31 cellular contexts compared by ENCODE assay signal in genomic region chr12:107339932-107340331, GRCh38.
"Had no signal": no experiment of that assay in that cellular context is flagged by ENCODE, and none has a peak within 500 bp of the region (broad histone marks: within the 10 kb centered on the region; RNA-seq: fewer than 3 reads in every experiment).

No MANE protein-coding gene starts in this region.

- DNase-seq: natural killer cell; occipital lobe; ovary; posterior cingulate gyrus; psoas muscle; right cardiac atrium; spleen; stimulated activated CD4-positive, alpha-beta T cell treated with anti-CD3 and anti-CD28 coated beads, Interleukin-12 subunit alpha, Interleukin-12 subunit beta, amount 100 ng/mL, for 4 hours; stimulated activated CD4-positive, alpha-beta T cell treated with anti-CD3 and anti-CD28 coated beads, Interleukin-1b, Interleukin-23, amount 100 ng/mL, for 48 hours; stimulated activated CD4-positive, alpha-beta T cell treated with anti-CD3 and anti-CD28 coated beads, Interleukin-4, amount 100 ng/mL, for 1 hour; stimulated activated CD4-positive, alpha-beta T cell treated with anti-CD3 and anti-CD28 coated beads, Interleukin-4, amount 100 ng/mL, for 4 hours; stimulated activated CD8-positive, alpha-beta memory T cell treated with anti-CD3 and anti-CD28 coated beads, Interleukin-4, amount 100 ng/mL, for 48 hours; stimulated activated naive CD4-positive, alpha-beta T cell; stimulated activated naive CD8-positive, alpha-beta T cell treated with anti-CD3 and anti-CD28 coated beads, Interleukin-15, amount 100 ng/mL, for 72 hours; stimulated activated naive CD8-positive, alpha-beta T cell treated with anti-CD3 and anti-CD28 coated beads, Interleukin-15, Interleukin-2, amounts not matched to agents 100 U/mL and 50 U/mL, for 24 hours; substantia nigra; testis; tibial artery; transverse colon; upper lobe of right lung; uterus had no signal

- H3K9me3 Mint-ChIP-seq: natural killer cell; neural progenitor cell; stimulated activated memory B cell treated with anti-CD40 and anti-IgM and Interleukin-4, amounts not matched to agents 10 μg/mL and 1 μg/mL and 100 μg/mL, for 72 hours had no signal

- H3K9ac ChIP-seq: neural progenitor cell, parathyroid adenoma had no signal

- H3K4me1 Mint-ChIP-seq: nephron; stimulated activated memory B cell treated with anti-CD40 and anti-IgM and Interleukin-4, amounts not matched to agents 10 μg/mL and 1 μg/mL and 100 μg/mL, for 72 hours had no signal

- ATAC-seq: natural killer cell; psoas muscle; right cardiac atrium; sciatic nerve; stimulated activated memory B cell treated with anti-CD40 and anti-IgM and Interleukin-4, amounts not matched to agents 10 μg/mL and 1 μg/mL and 100 μg/mL, for 72 hours; stimulated activated naive CD8-positive, alpha-beta T cell treated with anti-CD3 and anti-CD28 coated beads, Interleukin-15, amount 100 ng/mL, for 72 hours; stimulated activated naive CD8-positive, alpha-beta T cell treated with anti-CD3 and anti-CD28 coated beads, Interleukin-15, Interleukin-2, amounts not matched to agents 100 U/mL and 50 U/mL, for 24 hours; upper lobe of right lung had no signal

- H3K9me3 ChIP-seq: ovary, psoas muscle, spleen, suprapubic skin, testis, tibial artery, transverse colon, upper lobe of right lung, uterus had no signal

- H2AFZ ChIP-seq: neural progenitor cell, parathyroid adenoma had no signal

- H3K4me1 ChIP-seq: neural progenitor cell, psoas muscle, spleen, suprapubic skin, testis, tibial artery, transverse colon, upper lobe of right lung, uterus had no signal

- H3K27me3 ChIP-seq: neural progenitor cell, ovary, suprapubic skin, testis, transverse colon, upper lobe of right lung, uterus had no signal

- H3K27ac Mint-ChIP-seq: natural killer cell; nephron; neural progenitor cell; progenitor cell of endocrine pancreas; stimulated activated memory B cell treated with anti-CD40 and anti-IgM and Interleukin-4, amounts not matched to agents 10 μg/mL and 1 μg/mL and 100 μg/mL, for 72 hours; stimulated activated naive CD8-positive, alpha-beta T cell treated with anti-CD3 and anti-CD28 coated beads, Interleukin-15, amount 100 ng/mL, for 72 hours; type B pancreatic cell had no signal

- H3K4me3 ChIP-seq: neural progenitor cell, ovary, psoas muscle, skin epidermis, smooth muscle cell, spleen, suprapubic skin, testis, tibial artery, transverse colon, upper lobe of right lung, uterus had no signal

- H3K4me3 Mint-ChIP-seq: natural killer cell; nephron; neural progenitor cell; stimulated activated memory B cell treated with anti-CD40 and anti-IgM and Interleukin-4, amounts not matched to agents 10 μg/mL and 1 μg/mL and 100 μg/mL, for 72 hours; stimulated activated naive CD8-positive, alpha-beta T cell treated with anti-CD3 and anti-CD28 coated beads, Interleukin-15, amount 100 ng/mL, for 72 hours; type B pancreatic cell had no signal

- H3K27me3 Mint-ChIP-seq: stimulated activated naive CD8-positive, alpha-beta T cell treated with anti-CD3 and anti-CD28 coated beads, Interleukin-15, amount 100 ng/mL, for 72 hours had no signal

- H3K27ac ChIP-seq: neural progenitor cell, ovary, parathyroid adenoma, psoas muscle, skin epidermis, spleen, suprapubic skin, testis, tibial artery, transverse colon, upper lobe of right lung, uterus had no signal

- H3K36me3 ChIP-seq: neural progenitor cell, ovary, spleen, suprapubic skin, tibial artery, transverse colon, upper lobe of right lung, uterus had no signal

- H3K36me3 Mint-ChIP-seq: natural killer cell; stimulated activated memory B cell treated with anti-CD40 and anti-IgM and Interleukin-4, amounts not matched to agents 10 μg/mL and 1 μg/mL and 100 μg/mL, for 72 hours had no signal

- H3K4me2 ChIP-seq: neural progenitor cell, smooth muscle cell had no signal
